ENCODE assay signal across 8 cellular contexts in the genomic region with DNA sequence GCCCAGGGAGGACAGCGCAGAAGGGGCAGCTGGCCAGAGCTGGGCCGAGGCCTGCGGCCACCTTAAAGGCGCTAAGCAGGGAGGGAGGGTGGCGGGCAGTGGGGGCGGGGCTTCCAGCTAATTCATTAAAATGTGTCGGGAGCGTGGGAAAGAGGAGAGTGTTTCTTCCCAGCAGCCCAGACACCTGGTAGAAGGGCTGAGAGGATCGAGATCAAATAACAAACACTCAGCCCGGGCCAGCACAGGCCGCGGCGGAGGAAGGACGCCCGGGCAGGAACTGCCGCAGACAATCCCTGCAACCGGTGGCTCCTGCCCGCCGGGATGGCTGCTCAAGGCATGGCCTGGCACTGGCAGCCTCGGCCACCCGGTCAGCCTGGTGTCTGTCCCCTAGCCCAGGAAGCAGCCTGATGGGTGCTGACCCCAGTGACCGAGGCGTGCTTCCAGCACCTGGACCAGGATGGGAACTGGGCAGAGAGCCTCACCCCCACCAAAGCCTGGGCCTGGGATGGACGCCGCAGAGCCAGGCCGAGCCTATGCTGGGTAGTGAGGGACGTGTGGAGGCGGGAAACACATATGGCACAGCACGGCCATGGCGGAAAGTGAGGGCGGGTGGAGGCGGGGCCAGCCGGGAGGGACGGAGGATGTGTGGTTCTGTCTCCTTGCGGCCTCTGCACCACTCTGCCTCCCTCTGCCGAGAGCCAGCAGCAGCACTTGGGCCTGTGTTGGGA. TPM values are rescaled to one million over a fixed set of nuclear protein-coding genes. Genes with fewer than 3 reads are reported as not detected.
DNase-seq lines count a peak whose midpoint lies in the region; ATAC-seq and TF ChIP-seq lines count a peak whose summit lies in the region.

No MANE protein-coding gene starts in this region.

- H3K9ac ChIP-seq in NT2/D1 (ENCODE audit: insufficient read length, low read depth): peak overlapping the region; percentile 64

- TF ChIP-seq CTCF in GM10266 (IDR thresholded peaks at IDR 0.05; ENCODE audit: control insufficient read depth, insufficient read depth, low read depth, missing control alignments): peak; percentile 15
- TF ChIP-seq CTCF in right atrium auricular region (IDR thresholded peaks at IDR 0.05): peak in 1 of 2 donors; percentile 28

- DNase-seq in GM10266 (ENCODE audit: extremely low spot score) (no peak), NT2/D1 (ENCODE audit: low read depth, low spot score) (no peak), right atrium auricular region (ENCODE audit: low spot score) (no peak), SW 1271 (lab: John Stamatoyannopoulos, UW) (no peak)
- DNase-seq in activated naive CD4-positive, alpha-beta T cell treated with anti-CD3 and anti-CD28 coated beads, Interleukin-2, amount 50 U/mL, for 16 hours: peak; percentile 62
- peak; percentile 51 for DNase-seq in stimulated activated CD4-positive, alpha-beta T cell treated with anti-CD3 and anti-CD28 coated beads, Interleukin-12 subunit alpha, Interleukin-12 subunit beta, amount 100 ng/mL, for 4 hours

- H3K4me3 ChIP-seq in NT2/D1 (ENCODE audit: insufficient read length, low read depth) (no peak overlapping the region), right atrium auricular region (peak overlapping the region in 1 of 2 donors; percentile 33)

- peaks cover 20% of the 10 kb centered on the region for H3K27me3 ChIP-seq in NT2/D1 (ENCODE audit: insufficient read depth, insufficient read length)
- peaks cover 0 to 2% of the 10 kb centered on the region in 2 donors for H3K27me3 ChIP-seq in right atrium auricular region

- H3K9me3 ChIP-seq in NT2/D1 (ENCODE audit: insufficient read depth, low read length): no peaks in the 10 kb centered on the region
- no peaks in the 10 kb centered on the region for H3K9me3 ChIP-seq in right atrium auricular region

- no peak for ATAC-seq in HG02973 (IDR thresholded peaks at IDR 0.05; ENCODE audit: unreplicated experiment)
- no peak for ATAC-seq in HG03039 (IDR thresholded peaks at IDR 0.05; ENCODE audit: unreplicated experiment)

- H3K4me1 ChIP-seq in NT2/D1 (ENCODE audit: insufficient read depth, insufficient read length) (peaks cover 55% of the 10 kb centered on the region), right atrium auricular region (peaks cover 0 to 72% of the 10 kb centered on the region in 2 donors)

- no peaks in the 10 kb centered on the region for H3K36me3 ChIP-seq in NT2/D1 (ENCODE audit: insufficient read depth, insufficient read length, low read length)
- no peaks in the 10 kb centered on the region for H3K36me3 ChIP-seq in right atrium auricular region

- H3K27ac ChIP-seq in right atrium auricular region: peak overlapping the region; percentile 68 to 77

RNA-seq across cellular contexts. Expression of a gene that starts 3.2 kb away (rescaled TPM):
- 10 to 100 TPM in 1 of 2 donors, 1 to 10 TPM in 1; 5.6 to 13.3 TPM for total RNA-seq in right atrium auricular region

RNA-seq across cellular contexts. Expression of a gene that starts 27.7 kb away (rescaled TPM):
- total RNA-seq in right atrium auricular region: 10 to 100 TPM in 1 of 2 donors, 1 to 10 TPM in 1; 9.4 to 16.8 TPM

RNA-seq across cellular contexts. Expression of a gene that starts 50.1 kb away (rescaled TPM):
- total RNA-seq in right atrium auricular region: 10 to 100 TPM; 30.0 to 38.0 TPM

RNA-seq across cellular contexts. Expression of a gene that starts 54.1 kb away (rescaled TPM):
- total RNA-seq in right atrium auricular region: not detected

Comparison
In these comparisons a context has a peak if more than half of its experiments do, and no peak if none do; other contexts are left out.
1. DNase-seq: peak in activated naive CD4-positive, alpha-beta T cell treated with anti-CD3 and anti-CD28 coated beads, Interleukin-2, amount 50 U/mL, for 16 hours (single experiment) and stimulated activated CD4-positive, alpha-beta T cell treated with anti-CD3 and anti-CD28 coated beads, Interleukin-12 subunit alpha, Interleukin-12 subunit beta, amount 100 ng/mL, for 4 hours (single experiment); none in GM10266 (single experiment), NT2/D1 (single experiment), right atrium auricular region (single experiment) and SW 1271 (0 of 2).